Comparison of ENCODE assay signal across 1 cellular context in the genomic region with DNA sequence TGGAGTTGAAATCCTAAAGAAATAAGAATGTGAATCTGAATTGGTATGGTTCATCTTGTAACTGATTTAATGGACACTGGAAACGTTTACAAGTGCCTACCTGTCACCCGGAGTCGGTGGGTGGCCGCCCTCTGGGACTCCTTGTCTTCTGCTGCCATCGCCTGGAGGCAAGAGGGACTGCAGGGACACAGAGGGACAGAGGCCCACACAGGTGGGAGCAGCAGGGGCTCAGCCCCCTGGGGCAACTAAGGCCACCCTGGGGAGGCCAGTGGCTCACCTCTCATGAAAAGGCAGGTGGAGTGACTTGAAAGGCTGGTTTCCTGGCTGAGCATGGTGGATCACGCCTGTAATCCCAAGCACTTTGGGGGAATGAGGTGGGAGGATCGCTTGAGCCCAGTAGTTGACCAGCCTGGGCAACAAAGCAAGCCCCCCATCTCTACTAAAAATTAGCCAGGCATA.
A peak's percentile ranks its signal among the peaks of the same experiment; 100 is the strongest.
TF ChIP-seq lines count a peak whose summit lies in the region.

No MANE protein-coding gene starts in this region.

TF ChIP-seq in GM12878, 131 proteins besides CTCF, POLR2A, EP300 and RAD21 (continued from another document and continues in another):
- TF ChIP-seq, protein P1, sequence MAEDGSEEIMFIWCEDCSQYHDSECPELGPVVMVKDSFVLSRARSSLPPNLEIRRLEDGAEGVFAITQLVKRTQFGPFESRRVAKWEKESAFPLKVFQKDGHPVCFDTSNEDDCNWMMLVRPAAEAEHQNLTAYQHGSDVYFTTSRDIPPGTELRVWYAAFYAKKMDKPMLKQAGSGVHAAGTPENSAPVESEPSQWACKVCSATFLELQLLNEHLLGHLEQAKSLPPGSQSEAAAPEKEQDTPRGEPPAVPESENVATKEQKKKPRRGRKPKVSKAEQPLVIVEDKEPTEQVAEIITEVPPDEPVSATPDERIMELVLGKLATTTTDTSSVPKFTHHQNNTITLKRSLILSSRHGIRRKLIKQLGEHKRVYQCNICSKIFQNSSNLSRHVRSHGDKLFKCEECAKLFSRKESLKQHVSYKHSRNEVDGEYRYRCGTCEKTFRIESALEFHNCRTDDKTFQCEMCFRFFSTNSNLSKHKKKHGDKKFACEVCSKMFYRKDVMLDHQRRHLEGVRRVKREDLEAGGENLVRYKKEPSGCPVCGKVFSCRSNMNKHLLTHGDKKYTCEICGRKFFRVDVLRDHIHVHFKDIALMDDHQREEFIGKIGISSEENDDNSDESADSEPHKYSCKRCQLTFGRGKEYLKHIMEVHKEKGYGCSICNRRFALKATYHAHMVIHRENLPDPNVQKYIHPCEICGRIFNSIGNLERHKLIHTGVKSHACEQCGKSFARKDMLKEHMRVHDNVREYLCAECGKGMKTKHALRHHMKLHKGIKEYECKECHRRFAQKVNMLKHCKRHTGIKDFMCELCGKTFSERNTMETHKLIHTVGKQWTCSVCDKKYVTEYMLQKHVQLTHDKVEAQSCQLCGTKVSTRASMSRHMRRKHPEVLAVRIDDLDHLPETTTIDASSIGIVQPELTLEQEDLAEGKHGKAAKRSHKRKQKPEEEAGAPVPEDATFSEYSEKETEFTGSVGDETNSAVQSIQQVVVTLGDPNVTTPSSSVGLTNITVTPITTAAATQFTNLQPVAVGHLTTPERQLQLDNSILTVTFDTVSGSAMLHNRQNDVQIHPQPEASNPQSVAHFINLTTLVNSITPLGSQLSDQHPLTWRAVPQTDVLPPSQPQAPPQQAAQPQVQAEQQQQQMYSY (CRISPR knock-in tag; IDR thresholded peaks at IDR 0.05): no peak
- TF ChIP-seq FOS (IDR thresholded peaks at IDR 0.05; ENCODE audit: borderline replicate concordance, extremely low read depth, insufficient read length) (no peak), MEF2B (IDR thresholded peaks at IDR 0.05; ENCODE audit: partially characterized antibody, poor library complexity, severe bottlenecking) (peak; percentile 30), IKZF1 (conservative IDR thresholded peaks at IDR 0.05) (no peak), NR2C1 (IDR thresholded peaks at IDR 0.05) (no peak), TCF3 (IDR thresholded peaks at IDR 0.05; ENCODE audit: borderline replicate concordance, insufficient read depth, low read depth, low read length) (no peak), NR2F1 (conservative IDR thresholded peaks at IDR 0.05) (no peak), CBFB (IDR thresholded peaks at IDR 0.05; ENCODE audit: low read depth) (no peak), CHD2 (IDR thresholded peaks at IDR 0.05; ENCODE audit: borderline replicate concordance, low read depth, low read length) (no peak), EGR1 (IDR thresholded peaks at IDR 0.05; ENCODE audit: borderline replicate concordance in 1 of 2, low read depth in 2 of 2, low read length in 2 of 2) (peak in 1 of 2 experiments; percentile 37; a peak in 1 of 3 replicates), SREBF2 (IDR thresholded peaks at IDR 0.05; ENCODE audit: low read length) (no peak), HDGF (IDR thresholded peaks at IDR 0.05) (0 out of 2 replicates have a peak, but pooled peaks have one; percentile 25), LARP7 (IDR thresholded peaks at IDR 0.05) (0 out of 2 replicates have a peak, but pooled peaks have one; percentile 58), HCFC1 (IDR thresholded peaks at IDR 0.05; ENCODE audit: low read length) (no peak), GATAD2B (conservative IDR thresholded peaks at IDR 0.05; ENCODE audit: low read depth) (0 out of 2 replicates have a peak, but pooled peaks have one; percentile 56), DPF2 (IDR thresholded peaks at IDR 0.05) (no peak), POU2F2 (IDR thresholded peaks at IDR 0.05; ENCODE audit: borderline replicate concordance, low read depth, low read length) (peak; percentile 62; the same call in 1 of the 3 replicates), PAX5 (IDR thresholded peaks at IDR 0.05; ENCODE audit: borderline replicate concordance, low read depth, low read length) (no peak), NFYA (IDR thresholded peaks at IDR 0.05; ENCODE audit: borderline replicate concordance, low read depth, low read length) (no peak), CHD1 (IDR thresholded peaks at IDR 0.05; ENCODE audit: low read depth, low read length) (no peak), YY1 (IDR thresholded peaks at IDR 0.05; ENCODE audit: low read depth, low read length) (peak; percentile 77), GABPA (IDR thresholded peaks at IDR 0.05; ENCODE audit: low read depth) (no peak), FOXM1 (IDR thresholded peaks at IDR 0.05; ENCODE audit: low read depth, low read length) (peak; percentile 15; the same call in 1 of the 2 replicates), ZNF384 (IDR thresholded peaks at IDR 0.05; ENCODE audit: borderline replicate concordance, low read depth, low read length) (no peak)
- TF ChIP-seq, protein P2, sequence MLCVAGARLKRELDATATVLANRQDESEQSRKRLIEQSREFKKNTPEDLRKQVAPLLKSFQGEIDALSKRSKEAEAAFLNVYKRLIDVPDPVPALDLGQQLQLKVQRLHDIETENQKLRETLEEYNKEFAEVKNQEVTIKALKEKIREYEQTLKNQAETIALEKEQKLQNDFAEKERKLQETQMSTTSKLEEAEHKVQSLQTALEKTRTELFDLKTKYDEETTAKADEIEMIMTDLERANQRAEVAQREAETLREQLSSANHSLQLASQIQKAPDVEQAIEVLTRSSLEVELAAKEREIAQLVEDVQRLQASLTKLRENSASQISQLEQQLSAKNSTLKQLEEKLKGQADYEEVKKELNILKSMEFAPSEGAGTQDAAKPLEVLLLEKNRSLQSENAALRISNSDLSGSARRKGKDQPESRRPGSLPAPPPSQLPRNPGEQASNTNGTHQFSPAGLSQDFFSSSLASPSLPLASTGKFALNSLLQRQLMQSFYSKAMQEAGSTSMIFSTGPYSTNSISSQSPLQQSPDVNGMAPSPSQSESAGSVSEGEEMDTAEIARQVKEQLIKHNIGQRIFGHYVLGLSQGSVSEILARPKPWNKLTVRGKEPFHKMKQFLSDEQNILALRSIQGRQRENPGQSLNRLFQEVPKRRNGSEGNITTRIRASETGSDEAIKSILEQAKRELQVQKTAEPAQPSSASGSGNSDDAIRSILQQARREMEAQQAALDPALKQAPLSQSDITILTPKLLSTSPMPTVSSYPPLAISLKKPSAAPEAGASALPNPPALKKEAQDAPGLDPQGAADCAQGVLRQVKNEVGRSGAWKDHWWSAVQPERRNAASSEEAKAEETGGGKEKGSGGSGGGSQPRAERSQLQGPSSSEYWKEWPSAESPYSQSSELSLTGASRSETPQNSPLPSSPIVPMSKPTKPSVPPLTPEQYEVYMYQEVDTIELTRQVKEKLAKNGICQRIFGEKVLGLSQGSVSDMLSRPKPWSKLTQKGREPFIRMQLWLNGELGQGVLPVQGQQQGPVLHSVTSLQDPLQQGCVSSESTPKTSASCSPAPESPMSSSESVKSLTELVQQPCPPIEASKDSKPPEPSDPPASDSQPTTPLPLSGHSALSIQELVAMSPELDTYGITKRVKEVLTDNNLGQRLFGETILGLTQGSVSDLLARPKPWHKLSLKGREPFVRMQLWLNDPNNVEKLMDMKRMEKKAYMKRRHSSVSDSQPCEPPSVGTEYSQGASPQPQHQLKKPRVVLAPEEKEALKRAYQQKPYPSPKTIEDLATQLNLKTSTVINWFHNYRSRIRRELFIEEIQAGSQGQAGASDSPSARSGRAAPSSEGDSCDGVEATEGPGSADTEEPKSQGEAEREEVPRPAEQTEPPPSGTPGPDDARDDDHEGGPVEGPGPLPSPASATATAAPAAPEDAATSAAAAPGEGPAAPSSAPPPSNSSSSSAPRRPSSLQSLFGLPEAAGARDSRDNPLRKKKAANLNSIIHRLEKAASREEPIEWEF (IDR thresholded peaks at IDR 0.05; ENCODE audit: insufficient replicate concordance, low read depth, low read length): no peak
- TF ChIP-seq, protein P3, sequence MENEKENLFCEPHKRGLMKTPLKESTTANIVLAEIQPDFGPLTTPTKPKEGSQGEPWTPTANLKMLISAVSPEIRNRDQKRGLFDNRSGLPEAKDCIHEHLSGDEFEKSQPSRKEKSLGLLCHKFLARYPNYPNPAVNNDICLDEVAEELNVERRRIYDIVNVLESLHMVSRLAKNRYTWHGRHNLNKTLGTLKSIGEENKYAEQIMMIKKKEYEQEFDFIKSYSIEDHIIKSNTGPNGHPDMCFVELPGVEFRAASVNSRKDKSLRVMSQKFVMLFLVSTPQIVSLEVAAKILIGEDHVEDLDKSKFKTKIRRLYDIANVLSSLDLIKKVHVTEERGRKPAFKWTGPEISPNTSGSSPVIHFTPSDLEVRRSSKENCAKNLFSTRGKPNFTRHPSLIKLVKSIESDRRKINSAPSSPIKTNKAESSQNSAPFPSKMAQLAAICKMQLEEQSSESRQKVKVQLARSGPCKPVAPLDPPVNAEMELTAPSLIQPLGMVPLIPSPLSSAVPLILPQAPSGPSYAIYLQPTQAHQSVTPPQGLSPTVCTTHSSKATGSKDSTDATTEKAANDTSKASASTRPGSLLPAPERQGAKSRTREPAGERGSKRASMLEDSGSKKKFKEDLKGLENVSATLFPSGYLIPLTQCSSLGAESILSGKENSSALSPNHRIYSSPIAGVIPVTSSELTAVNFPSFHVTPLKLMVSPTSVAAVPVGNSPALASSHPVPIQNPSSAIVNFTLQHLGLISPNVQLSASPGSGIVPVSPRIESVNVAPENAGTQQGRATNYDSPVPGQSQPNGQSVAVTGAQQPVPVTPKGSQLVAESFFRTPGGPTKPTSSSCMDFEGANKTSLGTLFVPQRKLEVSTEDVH (IDR thresholded peaks at IDR 0.05; ENCODE audit: low read depth, partially characterized antibody): no peak
- TF ChIP-seq, protein P4, sequence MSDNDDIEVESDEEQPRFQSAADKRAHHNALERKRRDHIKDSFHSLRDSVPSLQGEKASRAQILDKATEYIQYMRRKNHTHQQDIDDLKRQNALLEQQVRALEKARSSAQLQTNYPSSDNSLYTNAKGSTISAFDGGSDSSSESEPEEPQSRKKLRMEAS (IDR thresholded peaks at IDR 0.05; ENCODE audit: low read depth, low read length): 0 out of 2 replicates have a peak, but pooled peaks have one; percentile 18
- TF ChIP-seq, protein P5, sequence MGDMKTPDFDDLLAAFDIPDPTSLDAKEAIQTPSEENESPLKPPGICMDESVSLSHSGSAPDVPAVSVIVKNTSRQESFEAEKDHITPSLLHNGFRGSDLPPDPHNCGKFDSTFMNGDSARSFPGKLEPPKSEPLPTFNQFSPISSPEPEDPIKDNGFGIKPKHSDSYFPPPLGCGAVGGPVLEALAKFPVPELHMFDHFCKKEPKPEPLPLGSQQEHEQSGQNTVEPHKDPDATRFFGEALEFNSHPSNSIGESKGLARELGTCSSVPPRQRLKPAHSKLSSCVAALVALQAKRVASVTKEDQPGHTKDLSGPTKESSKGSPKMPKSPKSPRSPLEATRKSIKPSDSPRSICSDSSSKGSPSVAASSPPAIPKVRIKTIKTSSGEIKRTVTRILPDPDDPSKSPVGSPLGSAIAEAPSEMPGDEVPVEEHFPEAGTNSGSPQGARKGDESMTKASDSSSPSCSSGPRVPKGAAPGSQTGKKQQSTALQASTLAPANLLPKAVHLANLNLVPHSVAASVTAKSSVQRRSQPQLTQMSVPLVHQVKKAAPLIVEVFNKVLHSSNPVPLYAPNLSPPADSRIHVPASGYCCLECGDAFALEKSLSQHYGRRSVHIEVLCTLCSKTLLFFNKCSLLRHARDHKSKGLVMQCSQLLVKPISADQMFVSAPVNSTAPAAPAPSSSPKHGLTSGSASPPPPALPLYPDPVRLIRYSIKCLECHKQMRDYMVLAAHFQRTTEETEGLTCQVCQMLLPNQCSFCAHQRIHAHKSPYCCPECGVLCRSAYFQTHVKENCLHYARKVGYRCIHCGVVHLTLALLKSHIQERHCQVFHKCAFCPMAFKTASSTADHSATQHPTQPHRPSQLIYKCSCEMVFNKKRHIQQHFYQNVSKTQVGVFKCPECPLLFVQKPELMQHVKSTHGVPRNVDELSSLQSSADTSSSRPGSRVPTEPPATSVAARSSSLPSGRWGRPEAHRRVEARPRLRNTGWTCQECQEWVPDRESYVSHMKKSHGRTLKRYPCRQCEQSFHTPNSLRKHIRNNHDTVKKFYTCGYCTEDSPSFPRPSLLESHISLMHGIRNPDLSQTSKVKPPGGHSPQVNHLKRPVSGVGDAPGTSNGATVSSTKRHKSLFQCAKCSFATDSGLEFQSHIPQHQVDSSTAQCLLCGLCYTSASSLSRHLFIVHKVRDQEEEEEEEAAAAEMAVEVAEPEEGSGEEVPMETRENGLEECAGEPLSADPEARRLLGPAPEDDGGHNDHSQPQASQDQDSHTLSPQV (IDR thresholded peaks at IDR 0.05): 0 out of 2 replicates have a peak, but pooled peaks have one; percentile 19
- TF ChIP-seq, protein P6, sequence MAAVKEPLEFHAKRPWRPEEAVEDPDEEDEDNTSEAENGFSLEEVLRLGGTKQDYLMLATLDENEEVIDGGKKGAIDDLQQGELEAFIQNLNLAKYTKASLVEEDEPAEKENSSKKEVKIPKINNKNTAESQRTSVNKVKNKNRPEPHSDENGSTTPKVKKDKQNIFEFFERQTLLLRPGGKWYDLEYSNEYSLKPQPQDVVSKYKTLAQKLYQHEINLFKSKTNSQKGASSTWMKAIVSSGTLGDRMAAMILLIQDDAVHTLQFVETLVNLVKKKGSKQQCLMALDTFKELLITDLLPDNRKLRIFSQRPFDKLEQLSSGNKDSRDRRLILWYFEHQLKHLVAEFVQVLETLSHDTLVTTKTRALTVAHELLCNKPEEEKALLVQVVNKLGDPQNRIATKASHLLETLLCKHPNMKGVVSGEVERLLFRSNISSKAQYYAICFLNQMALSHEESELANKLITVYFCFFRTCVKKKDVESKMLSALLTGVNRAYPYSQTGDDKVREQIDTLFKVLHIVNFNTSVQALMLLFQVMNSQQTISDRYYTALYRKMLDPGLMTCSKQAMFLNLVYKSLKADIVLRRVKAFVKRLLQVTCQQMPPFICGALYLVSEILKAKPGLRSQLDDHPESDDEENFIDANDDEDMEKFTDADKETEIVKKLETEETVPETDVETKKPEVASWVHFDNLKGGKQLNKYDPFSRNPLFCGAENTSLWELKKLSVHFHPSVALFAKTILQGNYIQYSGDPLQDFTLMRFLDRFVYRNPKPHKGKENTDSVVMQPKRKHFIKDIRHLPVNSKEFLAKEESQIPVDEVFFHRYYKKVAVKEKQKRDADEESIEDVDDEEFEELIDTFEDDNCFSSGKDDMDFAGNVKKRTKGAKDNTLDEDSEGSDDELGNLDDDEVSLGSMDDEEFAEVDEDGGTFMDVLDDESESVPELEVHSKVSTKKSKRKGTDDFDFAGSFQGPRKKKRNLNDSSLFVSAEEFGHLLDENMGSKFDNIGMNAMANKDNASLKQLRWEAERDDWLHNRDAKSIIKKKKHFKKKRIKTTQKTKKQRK (IDR thresholded peaks at IDR 0.05; ENCODE audit: low read depth, low read length): no peak
- TF ChIP-seq, protein P7, sequence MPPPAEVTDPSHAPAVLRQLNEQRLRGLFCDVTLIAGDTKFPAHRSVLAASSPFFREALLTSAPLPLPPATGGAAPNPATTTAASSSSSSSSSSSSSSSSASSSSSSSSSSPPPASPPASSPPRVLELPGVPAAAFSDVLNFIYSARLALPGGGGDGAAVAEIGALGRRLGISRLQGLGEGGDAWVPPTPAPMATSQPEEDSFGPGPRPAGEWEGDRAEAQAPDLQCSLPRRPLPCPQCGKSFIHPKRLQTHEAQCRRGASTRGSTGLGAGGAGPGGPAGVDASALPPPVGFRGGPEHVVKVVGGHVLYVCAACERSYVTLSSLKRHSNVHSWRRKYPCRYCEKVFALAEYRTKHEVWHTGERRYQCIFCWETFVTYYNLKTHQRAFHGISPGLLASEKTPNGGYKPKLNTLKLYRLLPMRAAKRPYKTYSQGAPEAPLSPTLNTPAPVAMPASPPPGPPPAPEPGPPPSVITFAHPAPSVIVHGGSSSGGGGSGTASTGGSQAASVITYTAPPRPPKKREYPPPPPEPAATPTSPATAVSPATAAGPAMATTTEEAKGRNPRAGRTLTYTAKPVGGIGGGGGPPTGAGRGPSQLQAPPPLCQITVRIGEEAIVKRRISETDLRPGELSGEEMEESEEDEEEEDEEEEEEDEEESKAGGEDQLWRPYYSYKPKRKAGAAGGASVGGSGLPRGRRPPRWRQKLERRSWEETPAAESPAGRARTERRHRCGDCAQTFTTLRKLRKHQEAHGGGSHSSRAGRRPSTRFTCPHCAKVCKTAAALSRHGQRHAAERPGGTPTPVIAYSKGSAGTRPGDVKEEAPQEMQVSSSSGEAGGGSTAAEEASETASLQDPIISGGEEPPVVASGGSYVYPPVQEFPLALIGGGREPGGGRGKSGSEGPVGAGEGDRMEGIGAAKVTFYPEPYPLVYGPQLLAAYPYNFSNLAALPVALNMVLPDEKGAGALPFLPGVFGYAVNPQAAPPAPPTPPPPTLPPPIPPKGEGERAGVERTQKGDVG (CRISPR knock-in tag; IDR thresholded peaks at IDR 0.05): no peak
